ENCODE assay signal across 1 cellular context in the genomic region with DNA sequence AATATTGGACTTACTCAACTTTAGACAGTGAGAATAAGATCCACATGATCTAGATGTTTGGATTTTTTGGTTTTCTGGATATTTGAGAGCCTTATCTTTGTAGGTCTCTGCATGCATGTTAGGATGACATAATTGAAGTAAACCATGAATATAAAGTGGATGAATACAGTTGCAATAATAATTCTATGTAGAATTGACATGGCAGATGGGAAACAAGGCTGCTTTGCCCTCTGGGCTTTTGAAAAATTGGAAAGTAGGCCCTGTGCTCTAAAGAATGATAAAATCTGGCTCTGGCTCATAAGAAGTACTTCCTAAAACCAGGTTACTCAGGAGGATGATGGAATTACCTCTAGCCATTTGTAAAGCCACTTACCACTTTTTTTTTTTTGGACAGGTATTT.
TF ChIP-seq lines count a peak whose summit lies in the region.

No MANE protein-coding gene starts in this region.

TF ChIP-seq in GM23338, 12 proteins besides CTCF, POLR2A, EP300 and RAD21 (continued from another document):
- TF ChIP-seq, protein P1, sequence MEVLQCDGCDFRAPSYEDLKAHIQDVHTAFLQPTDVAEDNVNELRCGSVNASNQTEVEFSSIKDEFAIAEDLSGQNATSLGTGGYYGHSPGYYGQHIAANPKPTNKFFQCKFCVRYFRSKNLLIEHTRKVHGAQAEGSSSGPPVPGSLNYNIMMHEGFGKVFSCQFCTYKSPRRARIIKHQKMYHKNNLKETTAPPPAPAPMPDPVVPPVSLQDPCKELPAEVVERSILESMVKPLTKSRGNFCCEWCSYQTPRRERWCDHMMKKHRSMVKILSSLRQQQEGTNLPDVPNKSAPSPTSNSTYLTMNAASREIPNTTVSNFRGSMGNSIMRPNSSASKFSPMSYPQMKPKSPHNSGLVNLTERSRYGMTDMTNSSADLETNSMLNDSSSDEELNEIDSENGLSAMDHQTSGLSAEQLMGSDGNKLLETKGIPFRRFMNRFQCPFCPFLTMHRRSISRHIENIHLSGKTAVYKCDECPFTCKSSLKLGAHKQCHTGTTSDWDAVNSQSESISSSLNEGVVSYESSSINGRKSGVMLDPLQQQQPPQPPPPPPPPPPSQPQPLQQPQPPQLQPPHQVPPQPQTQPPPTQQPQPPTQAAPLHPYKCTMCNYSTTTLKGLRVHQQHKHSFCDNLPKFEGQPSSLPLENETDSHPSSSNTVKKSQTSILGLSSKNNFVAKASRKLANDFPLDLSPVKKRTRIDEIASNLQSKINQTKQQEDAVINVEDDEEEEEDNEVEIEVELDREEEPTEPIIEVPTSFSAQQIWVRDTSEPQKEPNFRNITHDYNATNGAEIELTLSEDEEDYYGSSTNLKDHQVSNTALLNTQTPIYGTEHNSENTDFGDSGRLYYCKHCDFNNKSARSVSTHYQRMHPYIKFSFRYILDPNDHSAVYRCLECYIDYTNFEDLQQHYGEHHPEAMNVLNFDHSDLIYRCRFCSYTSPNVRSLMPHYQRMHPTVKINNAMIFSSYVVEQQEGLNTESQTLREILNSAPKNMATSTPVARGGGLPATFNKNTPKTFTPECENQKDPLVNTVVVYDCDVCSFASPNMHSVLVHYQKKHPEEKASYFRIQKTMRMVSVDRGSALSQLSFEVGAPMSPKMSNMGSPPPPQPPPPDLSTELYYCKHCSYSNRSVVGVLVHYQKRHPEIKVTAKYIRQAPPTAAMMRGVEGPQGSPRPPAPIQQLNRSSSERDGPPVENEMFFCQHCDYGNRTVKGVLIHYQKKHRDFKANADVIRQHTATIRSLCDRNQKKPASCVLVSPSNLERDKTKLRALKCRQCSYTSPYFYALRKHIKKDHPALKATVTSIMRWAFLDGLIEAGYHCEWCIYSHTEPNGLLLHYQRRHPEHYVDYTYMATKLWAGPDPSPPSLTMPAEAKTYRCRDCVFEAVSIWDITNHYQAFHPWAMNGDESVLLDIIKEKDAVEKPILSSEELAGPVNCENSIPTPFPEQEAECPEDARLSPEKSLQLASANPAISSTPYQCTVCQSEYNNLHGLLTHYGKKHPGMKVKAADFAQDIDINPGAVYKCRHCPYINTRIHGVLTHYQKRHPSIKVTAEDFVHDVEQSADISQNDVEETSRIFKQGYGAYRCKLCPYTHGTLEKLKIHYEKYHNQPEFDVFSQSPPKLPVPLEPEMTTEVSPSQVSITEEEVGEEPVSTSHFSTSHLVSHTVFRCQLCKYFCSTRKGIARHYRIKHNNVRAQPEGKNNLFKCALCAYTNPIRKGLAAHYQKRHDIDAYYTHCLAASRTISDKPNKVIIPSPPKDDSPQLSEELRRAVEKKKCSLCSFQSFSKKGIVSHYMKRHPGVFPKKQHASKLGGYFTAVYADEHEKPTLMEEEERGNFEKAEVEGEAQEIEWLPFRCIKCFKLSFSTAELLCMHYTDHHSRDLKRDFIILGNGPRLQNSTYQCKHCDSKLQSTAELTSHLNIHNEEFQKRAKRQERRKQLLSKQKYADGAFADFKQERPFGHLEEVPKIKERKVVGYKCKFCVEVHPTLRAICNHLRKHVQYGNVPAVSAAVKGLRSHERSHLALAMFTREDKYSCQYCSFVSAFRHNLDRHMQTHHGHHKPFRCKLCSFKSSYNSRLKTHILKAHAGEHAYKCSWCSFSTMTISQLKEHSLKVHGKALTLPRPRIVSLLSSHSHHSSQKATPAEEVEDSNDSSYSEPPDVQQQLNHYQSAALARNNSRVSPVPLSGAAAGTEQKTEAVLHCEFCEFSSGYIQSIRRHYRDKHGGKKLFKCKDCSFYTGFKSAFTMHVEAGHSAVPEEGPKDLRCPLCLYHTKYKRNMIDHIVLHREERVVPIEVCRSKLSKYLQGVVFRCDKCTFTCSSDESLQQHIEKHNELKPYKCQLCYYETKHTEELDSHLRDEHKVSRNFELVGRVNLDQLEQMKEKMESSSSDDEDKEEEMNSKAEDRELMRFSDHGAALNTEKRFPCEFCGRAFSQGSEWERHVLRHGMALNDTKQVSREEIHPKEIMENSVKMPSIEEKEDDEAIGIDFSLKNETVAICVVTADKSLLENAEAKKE (CRISPR knock-in tag; IDR thresholded peaks at IDR 0.05), result no peak
- TF ChIP-seq ZNF331 (CRISPR knock-in tag; IDR thresholded peaks at IDR 0.05; ENCODE audit: low read depth) (no peak), NANOG (IDR thresholded peaks at IDR 0.05; ENCODE audit: borderline replicate concordance) (no peak), ZNF114 (CRISPR knock-in tag; IDR thresholded peaks at IDR 0.05) (no peak), STAT1 (IDR thresholded peaks at IDR 0.05; ENCODE audit: unreplicated experiment) (no peak), REST (IDR thresholded peaks at IDR 0.05; ENCODE audit: unreplicated experiment) (no peak), JUNB (IDR thresholded peaks at IDR 0.05; ENCODE audit: unreplicated experiment) (no peak), POLR2AphosphoS5 (IDR thresholded peaks at IDR 0.05; ENCODE audit: low read depth) (no peak), EZH2 (IDR thresholded peaks at IDR 0.05; ENCODE audit: low read depth, unreplicated experiment) (no peak), EZH2phosphoT487 (IDR thresholded peaks at IDR 0.05; ENCODE audit: unreplicated experiment) (no peak)
- TF ChIP-seq, protein P2, sequence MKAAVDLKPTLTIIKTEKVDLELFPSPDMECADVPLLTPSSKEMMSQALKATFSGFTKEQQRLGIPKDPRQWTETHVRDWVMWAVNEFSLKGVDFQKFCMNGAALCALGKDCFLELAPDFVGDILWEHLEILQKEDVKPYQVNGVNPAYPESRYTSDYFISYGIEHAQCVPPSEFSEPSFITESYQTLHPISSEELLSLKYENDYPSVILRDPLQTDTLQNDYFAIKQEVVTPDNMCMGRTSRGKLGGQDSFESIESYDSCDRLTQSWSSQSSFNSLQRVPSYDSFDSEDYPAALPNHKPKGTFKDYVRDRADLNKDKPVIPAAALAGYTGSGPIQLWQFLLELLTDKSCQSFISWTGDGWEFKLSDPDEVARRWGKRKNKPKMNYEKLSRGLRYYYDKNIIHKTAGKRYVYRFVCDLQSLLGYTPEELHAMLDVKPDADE (IDR thresholded peaks at IDR 0.05), result no peak
